Comparison of ENCODE assay signal across 31 cellular contexts in genomic region chr11:72475359-72475758, GRCh38.
"Had no signal": no experiment of that assay in that cellular context is flagged by ENCODE, and none has a peak within 500 bp of the region (broad histone marks: within the 10 kb centered on the region; RNA-seq: fewer than 3 reads in every experiment).

No MANE protein-coding gene starts in this region.

- H3K4me1 ChIP-seq: prostate gland, right atrium auricular region, testis had no signal

- H3K9me3 Mint-ChIP-seq: activated CD8-positive, alpha-beta T cell treated with anti-CD3 and anti-CD28 coated beads for 36 hours; activated T-cell treated with anti-CD3 and anti-CD28 coated beads, Interleukin-2, amount 50 U/mL, for 4 hours; activated T-helper 17 cell treated with anti-CD3 and anti-CD28 coated beads, Interleukin-2, amount 50 U/mL, for 72 hours; dendritic cell treated with granulocyte-macrophage colony-stimulating factor and Interleukin-4, amounts not matched to agents 40 ng/mL and 50 ng/mL, for 4 days; endodermal cell; natural killer cell treated with Interleukin-12 subunit alpha and Interleukin-12 subunit beta and Interleukin-15 and Interleukin-18, amount 100 ng/mL, for 72 hours; WTC11 had no signal

- H3K9me3 ChIP-seq: esophagus muscularis mucosa, left lung, lower lobe of right lung, ovary, prostate gland, right atrium auricular region, spleen, testis, transverse colon had no signal

- H3K27me3 ChIP-seq: ovary, right atrium auricular region, testis had no signal

- FAIRE-seq: astrocyte, islet of Langerhans, urothelium cell line had no signal

- ATAC-seq: activated CD8-positive, alpha-beta T cell treated with anti-CD3 and anti-CD28 coated beads for 36 hours; activated T-cell treated with anti-CD3 and anti-CD28 coated beads, Interleukin-2, amount 50 U/mL, for 4 hours; activated T-helper 17 cell treated with anti-CD3 and anti-CD28 coated beads, Interleukin-2, amount 50 U/mL, for 72 hours; left lung; lower lobe of right lung; natural killer cell treated with Interleukin-12 subunit alpha and Interleukin-12 subunit beta and Interleukin-15 and Interleukin-18, amount 100 ng/mL, for 72 hours; stimulated activated naive CD8-positive, alpha-beta T cell treated with anti-CD3 and anti-CD28 coated beads, Interleukin-15, Interleukin-2, amounts not matched to agents 100 U/mL and 50 U/mL, for 24 hours; WTC11 had no signal

- H3K27ac ChIP-seq: brain microvascular endothelial cell, esophagus muscularis mucosa, left lung, lower lobe of right lung, ovary, prostate gland, right atrium auricular region, spleen, testis, transverse colon had no signal

- H3K4me3 Mint-ChIP-seq: activated CD8-positive, alpha-beta T cell treated with anti-CD3 and anti-CD28 coated beads for 36 hours; activated T-cell treated with anti-CD3 and anti-CD28 coated beads, Interleukin-2, amount 50 U/mL, for 4 hours; activated T-helper 17 cell treated with anti-CD3 and anti-CD28 coated beads, Interleukin-2, amount 50 U/mL, for 72 hours; dendritic cell treated with granulocyte-macrophage colony-stimulating factor and Interleukin-4, amounts not matched to agents 40 ng/mL and 50 ng/mL, for 4 days; endodermal cell; natural killer cell treated with Interleukin-12 subunit alpha and Interleukin-12 subunit beta and Interleukin-15 and Interleukin-18, amount 100 ng/mL, for 72 hours; WTC11 had no signal

- DNase-seq: activated CD4-positive, alpha-beta T cell treated with anti-CD3 and anti-CD28 coated beads for 1 hour; activated CD4-positive, alpha-beta T cell treated with anti-CD3 and anti-CD28 coated beads, Interleukin-2, amount 50 U/mL, for 1 hour; activated CD8-positive, alpha-beta T cell treated with anti-CD3 and anti-CD28 coated beads for 36 hours; activated gamma-delta T cell treated with Interleukin-2 at 50 U/mL for 16 hours; activated naive CD4-positive, alpha-beta T cell treated with anti-CD3 and anti-CD28 coated beads, Interleukin-2, amount 50 U/mL, for 16 hours; activated T-cell treated with anti-CD3 and anti-CD28 coated beads, Interleukin-2, amount 50 U/mL, for 4 hours; amniotic stem cell; brain microvascular endothelial cell; central memory CD4-positive, alpha-beta T cell; endodermal cell; foreskin melanocyte; glutamatergic neuron; left lung; lower lobe of right lung; mesendoderm; ovary; spleen; stimulated activated naive CD8-positive, alpha-beta T cell treated with anti-CD3 and anti-CD28 coated beads, Interleukin-15, Interleukin-2, amounts not matched to agents 100 U/mL and 50 U/mL, for 24 hours; T-helper 2 cell; testis; transverse colon had no signal

- H3K36me3 Mint-ChIP-seq: natural killer cell treated with Interleukin-12 subunit alpha and Interleukin-12 subunit beta and Interleukin-15 and Interleukin-18, amount 100 ng/mL, for 72 hours; WTC11 had no signal

- H3K4me3 ChIP-seq: esophagus muscularis mucosa, left lung, lower lobe of right lung, ovary, prostate gland, right atrium auricular region, spleen, testis, transverse colon had no signal

- H3K27ac Mint-ChIP-seq: activated CD8-positive, alpha-beta T cell treated with anti-CD3 and anti-CD28 coated beads for 36 hours; activated T-helper 17 cell treated with anti-CD3 and anti-CD28 coated beads, Interleukin-2, amount 50 U/mL, for 72 hours; dendritic cell treated with granulocyte-macrophage colony-stimulating factor and Interleukin-4, amounts not matched to agents 40 ng/mL and 50 ng/mL, for 4 days; endodermal cell; natural killer cell treated with Interleukin-12 subunit alpha and Interleukin-12 subunit beta and Interleukin-15 and Interleukin-18, amount 100 ng/mL, for 72 hours; WTC11 had no signal

- H3K36me3 ChIP-seq: brain microvascular endothelial cell, esophagus muscularis mucosa, left lung, lower lobe of right lung, ovary, prostate gland, right atrium auricular region, spleen, transverse colon had no signal
